Comparison of ENCODE assay signal across 14 cellular contexts in genomic region chr5:126139773-126140172, GRCh38.
A peak's percentile ranks its signal among the peaks of the same experiment; 100 is the strongest.
DNase-seq lines count a peak whose midpoint lies in the region; ATAC-seq lines count a peak whose summit lies in the region.
"Had no signal": no experiment of that assay in that cellular context is flagged by ENCODE, and none has a peak within 500 bp of the region (broad histone marks: within the 10 kb centered on the region; RNA-seq: fewer than 3 reads in every experiment).

No MANE protein-coding gene starts in this region.

- no peak for ATAC-seq in GM19395 (IDR thresholded peaks at IDR 0.05; ENCODE audit: unreplicated experiment)
- ATAC-seq in naive thymus-derived CD8-positive, alpha-beta T cell: no peak

- DNase-seq in DMS114 treated with DMSO at 0.1 percent for 48 hours (lab: John Stamatoyannopoulos, UW; ENCODE audit: unreplicated experiment) (peak; percentile 39), NCI-H2029 (lab: John Stamatoyannopoulos, UW) (peak; percentile 59), dedifferentiated amniotic fluid mesenchymal stem cell (ENCODE audit: extremely low spot score) (peak; percentile 43), myocyte (ENCODE audit: low read depth) (peak; percentile 68), activated gamma-delta T cell treated with Interleukin-2 at 50 U/mL for 16 hours (no peak)
- DNase-seq in naive thymus-derived CD8-positive, alpha-beta T cell: no peak
- no peak for DNase-seq in effector CD4-positive, alpha-beta T cell
- DNase-seq: activated B cell treated with CpG ODN at 0.5 μM for 24 hours; CD4-positive, CD25-positive, alpha-beta regulatory T cell; colonic mucosa; hippocampal formation; stimulated activated CD4-positive, alpha-beta T cell treated with anti-CD3 and anti-CD28 coated beads, Interleukin-12 subunit alpha, Interleukin-12 subunit beta, amount 100 ng/mL, for 4 hours had no signal

- peaks cover 0 to 34% (median 11%) of the 10 kb centered on the region in 9 donors for H3K9me3 Mint-ChIP-seq in naive thymus-derived CD8-positive, alpha-beta T cell
- H3K9me3 Mint-ChIP-seq: activated B cell treated with CpG ODN at 0.5 μM for 24 hours had no signal

- POLR2A ChIA-PET in naive thymus-derived CD8-positive, alpha-beta T cell (lab: Charles Lee): no interaction called here

- peaks cover 0 to 5% (median 0%) of the 10 kb centered on the region in 3 donors for H3K36me3 Mint-ChIP-seq in naive thymus-derived CD8-positive, alpha-beta T cell
- H3K36me3 Mint-ChIP-seq: CD4-positive, CD25-positive, alpha-beta regulatory T cell had no signal

- no peak overlapping the region for H3K27ac Mint-ChIP-seq in naive thymus-derived CD8-positive, alpha-beta T cell
- H3K27ac Mint-ChIP-seq: activated B cell treated with CpG ODN at 0.5 μM for 24 hours; activated T-helper 2 cell treated with anti-CD3 and anti-CD28 coated beads, Interferon-gamma antibody, Interleukin-2, Interleukin-4, amounts not matched to agents 10 μg/mL and 5 μg/mL and 100 μg/mL, durations not matched to agents 14 hours and 24 hours and 36 hours; CD4-positive, CD25-positive, alpha-beta regulatory T cell had no signal

- no peaks in the 10 kb centered on the region for H3K4me1 Mint-ChIP-seq in naive thymus-derived CD8-positive, alpha-beta T cell
- H3K4me1 Mint-ChIP-seq: activated B cell treated with CpG ODN at 0.5 μM for 24 hours; CD4-positive, CD25-positive, alpha-beta regulatory T cell had no signal

- H3K4me3 Mint-ChIP-seq in naive thymus-derived CD8-positive, alpha-beta T cell: no peak overlapping the region
- H3K4me3 Mint-ChIP-seq: activated B cell treated with CpG ODN at 0.5 μM for 24 hours; CD4-positive, CD25-positive, alpha-beta regulatory T cell had no signal

- no peaks in the 10 kb centered on the region for H3K27me3 Mint-ChIP-seq in naive thymus-derived CD8-positive, alpha-beta T cell
- H3K27me3 Mint-ChIP-seq: CD4-positive, CD25-positive, alpha-beta regulatory T cell had no signal

Comparison
In these comparisons a context has a peak if more than half of its experiments do, and no peak if none do; other contexts are left out.
1. DNase-seq: peak in DMS114 treated with DMSO at 0.1 percent for 48 hours (single experiment), NCI-H2029 (single experiment), dedifferentiated amniotic fluid mesenchymal stem cell (single experiment) and myocyte (single experiment); none in naive thymus-derived CD8-positive, alpha-beta T cell (0 of 10), activated gamma-delta T cell treated with Interleukin-2 at 50 U/mL for 16 hours (single experiment) and effector CD4-positive, alpha-beta T cell (single experiment).